31 cellular contexts compared by ENCODE assay signal in genomic region chr11:25991476-25991875, GRCh38.
"Had no signal": no experiment of that assay in that cellular context is flagged by ENCODE, and none has a peak within 500 bp of the region (broad histone marks: within the 10 kb centered on the region; RNA-seq: fewer than 3 reads in every experiment).

No MANE protein-coding gene starts in this region.

- H3K9me3 ChIP-seq: MG63, SJCRH30 had no signal

- H3K4me3 ChIP-seq: MG63, PC-9, SJCRH30, SK-N-MC had no signal

- DNase-seq: Kasumi-1, KBM-7, MG63, NCI-H1048, NCI-H1092 treated with DMSO at 0.1 percent for 48 hours, NCI-H1105 treated with DMSO at 0.1 percent for 48 hours, NCI-H1436, NCI-H146, NCI-H1694, NCI-H187, NCI-H1930, NCI-H2029 treated with DMSO at 0.1 percent for 48 hours, NCI-H2081 treated with DMSO at 0.1 percent for 48 hours, NCI-H2107, NCI-H2171, NCI-H345, NCI-H510A treated with DMSO at 0.1 percent for 48 hours, NCI-H524 treated with DMSO at 0.1 percent for 48 hours, NCI-H526 treated with DMSO at 0.1 percent for 48 hours, NCI-H774, PC-9, SHP77, SIG-M5, SJCRH30, T-cell had no signal

- H3K4me1 ChIP-seq: SJCRH30 had no signal

- H3K27me3 ChIP-seq: MG63, SJCRH30 had no signal

- H3K27ac ChIP-seq: KMS-11, PC-9, RWPE1, SJCRH30, SK-N-MC had no signal

- ATAC-seq: Panc1, Right ventricle myocardium inferior, SK-N-SH treated with all-trans-retinoic acid at 6 μM for 48 hours, T-cell had no signal

- H3K4me2 ChIP-seq: KMS-11, PC-9 had no signal

- H3K9ac ChIP-seq: KMS-11 had no signal

- H3K36me3 ChIP-seq: MG63, SJCRH30 had no signal

- H2AFZ ChIP-seq: PC-9 had no signal
